1 cellular context compared by ENCODE assay signal in genomic region chr1:230151924-230152468, GRCh38.
A peak's percentile ranks its signal among the peaks of the same experiment; 100 is the strongest.
TF ChIP-seq lines count a peak whose summit lies in the region.

No MANE protein-coding gene starts in this region.

TF ChIP-seq in GM12878, 131 proteins besides CTCF, POLR2A, EP300 and RAD21 (continued from another document):
- TF ChIP-seq ZNF592 (IDR thresholded peaks at IDR 0.05) (0 out of 2 replicates have a peak, but pooled peaks have one; percentile 30), ASH2L (IDR thresholded peaks at IDR 0.05; ENCODE audit: borderline replicate concordance, low read depth) (no peak)
